Comparison of ENCODE assay signal across 9 cellular contexts in genomic region chr10:80154978-80155695, GRCh38. TPM values are rescaled to one million over a fixed set of nuclear protein-coding genes. Genes with fewer than 3 reads are reported as not detected.
DNase-seq lines count a peak whose midpoint lies in the region; ATAC-seq and TF ChIP-seq lines count a peak whose summit lies in the region.
"Had no signal": no experiment of that assay in that cellular context is flagged by ENCODE, and none has a peak within 500 bp of the region (broad histone marks: within the 10 kb centered on the region; RNA-seq: fewer than 3 reads in every experiment).

No MANE protein-coding gene starts in this region.

- H3K27ac Mint-ChIP-seq in activated T-cell treated with anti-CD3 and anti-CD28 coated beads, Interleukin-2, amount 50 U/mL, for 72 hours, result peak overlapping the region; percentile 71
- H3K27ac Mint-ChIP-seq in brain, result peak overlapping the region in 3 of 5 experiments; percentile 22 to 98 (median 86)

- no peak for TF ChIP-seq POLR2A in thyroid gland (IDR thresholded peaks at IDR 0.05)

- ATAC-seq in activated T-cell treated with anti-CD3 and anti-CD28 coated beads, Interleukin-2, amount 50 U/mL, for 72 hours (replicated peaks in 1 of 2), result peak in 1 of 2 donors; percentile 41
- peak; percentile 15 for ATAC-seq in left lung
- no peak for ATAC-seq in GM19397 (IDR thresholded peaks at IDR 0.05; ENCODE audit: unreplicated experiment)
- ATAC-seq in GM21423 (IDR thresholded peaks at IDR 0.05; ENCODE audit: unreplicated experiment), result no peak

- H3K4me1 ChIP-seq in left lung (peaks cover 14 to 27% of the 10 kb centered on the region in 2 donors), thyroid gland (peaks cover 0 to 24% of the 10 kb centered on the region in 2 donors)

- peaks cover 27% of the 10 kb centered on the region for H3K4me1 Mint-ChIP-seq in activated T-cell treated with anti-CD3 and anti-CD28 coated beads, Interleukin-2, amount 50 U/mL, for 72 hours (ENCODE audit: low read depth)
- H3K4me1 Mint-ChIP-seq in brain, result peaks cover 54% of the 10 kb centered on the region

- H3K36me3 Mint-ChIP-seq in activated T-cell treated with anti-CD3 and anti-CD28 coated beads, Interleukin-2, amount 50 U/mL, for 72 hours (ENCODE audit: insufficient read depth in 2 of 2), result peaks cover 20 to 53% of the 10 kb centered on the region in 2 donors
- peaks cover 11% of the 10 kb centered on the region for H3K36me3 Mint-ChIP-seq in brain

- H3K27ac ChIP-seq in left lung (peak overlapping the region in 1 of 2 donors; percentile 83), thyroid gland (peak overlapping the region in 2 of 3 donors; percentile 48)
- H3K27ac ChIP-seq: BLaER1 treated with 17β-estradiol and CSF1 and Interleukin-3, amounts not matched to agents 10 nM and 100 nM had no signal

- H3K27me3 ChIP-seq in left lung (no peaks in the 10 kb centered on the region), thyroid gland (no peaks in the 10 kb centered on the region)
- H3K27me3 ChIP-seq: BLaER1 treated with 17β-estradiol and CSF1 and Interleukin-3, amounts not matched to agents 10 nM and 100 nM had no signal

- intact Hi-C loops in left lung (cut with DNase I), result no loop called here
- intact Hi-C loops in thyroid gland (cut with DNase I), result loop anchor here (10.0 kb wide), 1 partner anchor 50 kb away; the partner anchor contains the start of gene ANXA11

- DNase-seq in activated T-cell treated with anti-CD3 and anti-CD28 coated beads, Interleukin-2, amount 50 U/mL, for 72 hours, result no peak
- DNase-seq in activated T-cell treated with anti-CD3 and anti-CD28 coated beads for 4 hours (no peak), left lung (no peak), thyroid gland (no peak), OCI-M2 (lab: John Stamatoyannopoulos, UW; ENCODE audit: unreplicated experiment) (no peak)

- peaks cover 0 to 100% of the 10 kb centered on the region in 2 donors for H3K36me3 ChIP-seq in left lung
- H3K36me3 ChIP-seq in thyroid gland, result peaks cover 29 to 42% of the 10 kb centered on the region in 2 donors

- TF ChIP-seq CTCF in brain (conservative IDR thresholded peaks at IDR 0.05) (no peak), left lung (IDR thresholded peaks at IDR 0.05) (no peak), thyroid gland (IDR thresholded peaks at IDR 0.05) (no peak)

- peak overlapping the region in 1 of 2 donors; percentile 13 for H3K4me3 Mint-ChIP-seq in activated T-cell treated with anti-CD3 and anti-CD28 coated beads, Interleukin-2, amount 50 U/mL, for 72 hours
- no peak overlapping the region for H3K4me3 Mint-ChIP-seq in brain

- H3K4me3 ChIP-seq in left lung, result no peak overlapping the region
- H3K4me3 ChIP-seq in thyroid gland (replicated peaks in 1 of 3), result no peak overlapping the region
- H3K4me3 ChIP-seq: BLaER1 treated with 17β-estradiol and CSF1 and Interleukin-3, amounts not matched to agents 10 nM and 100 nM had no signal

- peaks cover 0 to 1% of the 10 kb centered on the region in 2 donors for H3K9me3 Mint-ChIP-seq in activated T-cell treated with anti-CD3 and anti-CD28 coated beads, Interleukin-2, amount 50 U/mL, for 72 hours
- peaks cover 0 to 8% (median 0%) of the 10 kb centered on the region in 5 experiments for H3K9me3 Mint-ChIP-seq in brain

- H3K9me3 ChIP-seq in left lung (no peaks in the 10 kb centered on the region), thyroid gland (no peaks in the 10 kb centered on the region)

- no peaks in the 10 kb centered on the region for H3K27me3 Mint-ChIP-seq in activated T-cell treated with anti-CD3 and anti-CD28 coated beads, Interleukin-2, amount 50 U/mL, for 72 hours (ENCODE audit: low read depth)
- H3K27me3 Mint-ChIP-seq in brain, result peaks cover 5% of the 10 kb centered on the region

- WGBS in thyroid gland, 2 donors, result 82% methylated on average over 10 of the region's 10 CpGs

RNA-seq across cellular contexts. Expression of gene PLAC9, which starts 22.6 kb away (rescaled TPM):
- not detected for total RNA-seq in activated T-cell treated with anti-CD3 and anti-CD28 coated beads, Interleukin-2, amount 50 U/mL, for 72 hours
- 6.4 TPM for polyA plus RNA-seq in brain (ENCODE audit: insufficient read depth, low read depth, low replicate concordance)
- 10 to 100 TPM; 35.0 to 53.8 TPM for total RNA-seq in left lung
- total RNA-seq in thyroid gland, result 10 to 100 TPM in 3 of 4 donors, 1 to 10 TPM in 1; 5.5 to 65.6 (median 33.6) TPM

RNA-seq across cellular contexts. Expression of gene ANXA11, which starts 50.2 kb away (rescaled TPM):
- 100 to 1,000 TPM; 207 to 229 TPM for total RNA-seq in activated T-cell treated with anti-CD3 and anti-CD28 coated beads, Interleukin-2, amount 50 U/mL, for 72 hours
- 165 TPM for polyA plus RNA-seq in brain (ENCODE audit: insufficient read depth, low read depth, low replicate concordance)
- total RNA-seq in left lung (100 to 1,000 TPM; 281 to 298 TPM), thyroid gland (100 to 1,000 TPM in 1 of 4 donors, 10 to 100 TPM in 3; 77.5 to 106 (median 90.8) TPM)

Comparison
In these comparisons a context has a peak if more than half of its experiments do, and no peak if none do; other contexts are left out.
1. RNA of gene PLAC9, which starts 22.6 kb away (total RNA-seq): 35.0 to 53.8 TPM in left lung and 5.5 to 65.6 TPM in thyroid gland; not detected in activated T-cell treated with anti-CD3 and anti-CD28 coated beads, Interleukin-2, amount 50 U/mL, for 72 hours; every median in the first group is over 4 times any median in the second.